ENCODE assay signal across 13 cellular contexts in the genomic region with DNA sequence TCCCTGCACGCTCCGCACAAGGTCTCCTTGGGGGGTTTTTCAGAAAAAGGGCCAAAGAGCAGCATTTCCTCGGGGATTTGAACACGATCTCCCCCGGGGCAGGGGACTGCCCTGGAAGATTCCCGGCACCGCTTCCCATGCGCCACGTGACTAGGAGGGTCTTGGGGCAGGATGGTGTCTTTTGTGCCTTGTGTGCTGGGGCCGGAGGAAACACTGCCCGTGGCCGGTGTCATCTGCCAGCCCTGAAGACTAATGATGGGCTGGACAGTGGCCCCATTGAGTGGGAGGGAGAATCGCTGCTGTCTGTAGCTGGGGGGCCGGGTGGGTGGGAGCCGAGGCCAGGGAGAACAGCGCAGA.
A peak's percentile ranks its signal among the peaks of the same experiment; 100 is the strongest.
DNase-seq lines count a peak whose midpoint lies in the region; TF ChIP-seq lines count a peak whose summit lies in the region.
"Had no signal": no experiment of that assay in that cellular context is flagged by ENCODE, and none has a peak within 500 bp of the region (broad histone marks: within the 10 kb centered on the region; RNA-seq: fewer than 3 reads in every experiment).

No MANE protein-coding gene starts in this region.

- H3K9ac ChIP-seq in endodermal cell (ENCODE audit: extremely low read depth, low read length, poor library complexity, severe bottlenecking) (no peak overlapping the region), rectal smooth muscle tissue (ENCODE audit: low read length) (no peak overlapping the region)

- no peak overlapping the region for H3K4me3 Mint-ChIP-seq in endodermal cell
- H3K4me3 Mint-ChIP-seq in CD14-positive monocyte, result peak overlapping the region in 1 of 2 donors; percentile 47

- H3K4me1 Mint-ChIP-seq in endodermal cell (peaks cover 43% of the 10 kb centered on the region), CD14-positive monocyte (peaks cover 89% of the 10 kb centered on the region)

- WGBS in endodermal cell (ENCODE audit: insufficient coverage in 1 of 2, insufficient read length in 1 of 2), 2 experiments, result 96 to 98% methylated on average over 8 to 16 of the region's 16 CpGs

- TF ChIP-seq CTCF in GM12865 (IDR thresholded peaks at IDR 0.05; ENCODE audit: insufficient read depth, low read depth, low read length, missing control alignments), result no peak
- no peak for TF ChIP-seq CTCF in endodermal cell (conservative IDR thresholded peaks at IDR 0.05)
- no peak for TF ChIP-seq CTCF in CD14-positive monocyte (IDR thresholded peaks at IDR 0.05)

- H3K27me3 Mint-ChIP-seq in endodermal cell (ENCODE audit: insufficient read depth), result no peaks in the 10 kb centered on the region
- H3K27me3 Mint-ChIP-seq in CD14-positive monocyte (ENCODE audit: low read depth in 3 of 3), result peaks cover 0 to 3% (median 2%) of the 10 kb centered on the region in 3 donors

- DNase-seq in GM12865 (ENCODE audit: low read depth) (no peak), SJSA1 (ENCODE audit: low read depth in 1 of 2, low spot score in 2 of 2) (no peak), endodermal cell (no peak), CD14-positive monocyte (ENCODE audit: low spot score) (no peak), Ammon's horn (ENCODE audit: low spot score) (no peak), SKM-1 (lab: John Stamatoyannopoulos, UW; ENCODE audit: unreplicated experiment) (no peak)
- no peak for DNase-seq in effector CD4-positive, alpha-beta T cell
- DNase-seq: amygdala; DMS79; NCI-H2029 treated with DMSO at 0.1 percent for 48 hours; stimulated activated CD4-positive, alpha-beta T cell treated with anti-CD3 and anti-CD28 coated beads, Interleukin-4, amount 100 ng/mL, for 4 hours; WERI-Rb-1 had no signal

- peaks cover 20% of the 10 kb centered on the region for H3K36me3 ChIP-seq in SJSA1
- H3K36me3 ChIP-seq in endodermal cell (ENCODE audit: control insufficient read depth, insufficient read depth, low read length), result peaks cover 3% of the 10 kb centered on the region
- peaks cover 3% of the 10 kb centered on the region for H3K36me3 ChIP-seq in rectal smooth muscle tissue (ENCODE audit: control insufficient read depth, insufficient read depth, low read length)

- intact Hi-C loops in CD14-positive monocyte (cut with micrococcal nuclease), result no loop called here

- no peaks in the 10 kb centered on the region for H3K27me3 ChIP-seq in SJSA1 (replicated peaks)
- H3K27me3 ChIP-seq in endodermal cell (ENCODE audit: control insufficient read depth, insufficient read depth, low read length, poor library complexity, severe bottlenecking), result no peaks in the 10 kb centered on the region
- no peaks in the 10 kb centered on the region for H3K27me3 ChIP-seq in rectal smooth muscle tissue (ENCODE audit: control insufficient read depth, insufficient read depth, low read length)

- H3K27ac ChIP-seq in SJSA1 (peak overlapping the region; percentile 50), endodermal cell (ENCODE audit: low read depth, low read length) (no peak overlapping the region), rectal smooth muscle tissue (ENCODE audit: low read depth, low read length) (no peak overlapping the region)
- H3K27ac ChIP-seq: WERI-Rb-1 had no signal

- H3K9me3 ChIP-seq in SJSA1 (replicated peaks) (no peaks in the 10 kb centered on the region), endodermal cell (ENCODE audit: control insufficient read depth, low read length) (no peaks in the 10 kb centered on the region)

- peaks cover 8% of the 10 kb centered on the region for H3K36me3 Mint-ChIP-seq in endodermal cell (ENCODE audit: low read depth)
- H3K36me3 Mint-ChIP-seq in CD14-positive monocyte, result peaks cover 16 to 53% of the 10 kb centered on the region in 2 donors

- H3K4me1 ChIP-seq in SJSA1 (replicated peaks) (peaks cover 71% of the 10 kb centered on the region), endodermal cell (ENCODE audit: control insufficient read depth, insufficient read depth, low read length) (peaks cover 19% of the 10 kb centered on the region), rectal smooth muscle tissue (ENCODE audit: control insufficient read depth, insufficient read depth, low read length) (peaks cover 7% of the 10 kb centered on the region)

- H3K27ac Mint-ChIP-seq in endodermal cell (peak overlapping the region; percentile 53), CD14-positive monocyte (peak overlapping the region in 3 of 7 donors; percentile 8 to 53 (median 47))

- H3K9me3 Mint-ChIP-seq in endodermal cell (no peaks in the 10 kb centered on the region), CD14-positive monocyte (no peaks in the 10 kb centered on the region)

- H3K4me3 ChIP-seq in GM12865 (ENCODE audit: low read depth, low read length) (peak overlapping the region; percentile 91), SJSA1 (no peak overlapping the region), endodermal cell (ENCODE audit: low read length) (no peak overlapping the region), rectal smooth muscle tissue (ENCODE audit: low read length) (peak overlapping the region; percentile 4)

Comparison
In these comparisons a context has a peak if more than half of its experiments do, and no peak if none do; other contexts are left out.
1. H3K4me3 ChIP-seq: peak in GM12865 (single experiment) and rectal smooth muscle tissue (single experiment); none in SJSA1 (single experiment) and endodermal cell (single experiment).